In the genomic region with DNA sequence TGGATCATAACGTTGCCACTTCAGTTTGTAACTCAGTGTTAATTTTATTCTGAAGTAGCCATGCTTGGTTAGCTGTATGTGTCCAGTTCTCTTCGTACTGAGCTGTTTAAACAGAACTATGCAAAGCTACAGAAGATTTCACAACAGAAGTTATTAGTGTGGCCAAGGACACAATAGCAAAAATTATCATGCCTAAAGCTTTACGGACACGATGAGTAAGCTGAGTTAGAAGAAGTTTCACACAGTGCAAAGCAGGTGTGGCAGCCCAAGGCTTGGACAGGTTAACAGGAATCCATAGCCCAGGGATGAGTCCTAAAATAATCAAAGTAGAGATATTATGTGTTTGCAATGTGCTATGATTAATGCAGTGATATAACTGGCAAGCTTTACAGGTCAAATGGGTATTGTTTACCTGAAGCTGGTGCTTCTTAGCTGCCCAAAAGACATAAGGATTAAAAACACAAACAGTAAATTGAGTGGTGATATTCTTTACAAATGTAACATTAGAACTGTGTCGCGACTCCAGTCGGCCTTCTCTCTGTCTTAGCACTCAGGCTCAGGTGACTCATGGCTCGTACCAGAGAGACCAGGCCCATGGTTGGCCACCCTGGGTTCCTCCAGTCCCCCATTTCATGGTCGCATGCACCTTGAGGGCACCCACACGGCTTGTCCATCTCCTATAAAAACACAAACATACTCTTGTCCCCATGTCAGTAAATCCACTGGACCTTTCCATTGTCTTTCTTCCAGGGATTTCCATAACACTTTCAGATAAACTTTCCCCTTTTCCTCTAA, we compare ENCODE assay signal across 22 cellular contexts. TPM values are rescaled to one million over a fixed set of nuclear protein-coding genes. Genes with fewer than 3 reads are reported as not detected.
"Had no signal": no experiment of that assay in that cellular context is flagged by ENCODE, and none has a peak within 500 bp of the region (broad histone marks: within the 10 kb centered on the region; RNA-seq: fewer than 3 reads in every experiment).

No MANE protein-coding gene starts in this region.

- H3K27ac ChIP-seq: coronary artery, hepatocyte, parathyroid adenoma, right lobe of liver, vagina had no signal

- H3K4me3 ChIP-seq: coronary artery, hepatocyte, right lobe of liver, vagina had no signal

- DNase-seq: activated B cell treated with CpG ODN at 0.5 μM for 24 hours; activated CD4-positive, alpha-beta memory T cell treated with anti-CD3 and anti-CD28 coated beads, Interleukin-2, amount 10 ng/mL, durations not matched to agents 7 days and 5 days; activated CD4-positive, alpha-beta T cell treated with anti-CD3 and anti-CD28 coated beads for 4 hours; activated effector memory CD4-positive, alpha-beta T cell treated with Interleukin-2 at 50 U/mL for 16 hours; activated naive CD4-positive, alpha-beta T cell treated with anti-CD3 and anti-CD28 coated beads for 36 hours; activated naive CD8-positive, alpha-beta T cell treated with anti-CD3 and anti-CD28 coated beads, Interleukin-2, amount 10 ng/mL, durations not matched to agents 7 days and 5 days; activated T-cell treated with anti-CD3 and anti-CD28 coated beads, Interleukin-2, amount 50 U/mL, for 72 hours; amniotic stem cell; cerebellar nuclear complex; glutamatergic neuron; immature natural killer cell; right lobe of liver; small intestine; stimulated activated CD4-positive, alpha-beta T cell treated with anti-CD3 and anti-CD28 coated beads, Interleukin-15, amount 100 ng/mL, for 24 hours; stimulated activated CD8-positive, alpha-beta memory T cell treated with anti-CD3 and anti-CD28 coated beads, Interleukin-4, amount 100 ng/mL, for 48 hours; stimulated activated naive B cell treated with anti-CD40 and anti-IgM and Interleukin-4, amounts not matched to agents 10 μg/mL and 1 μg/mL and 100 μg/mL, for 72 hours; T1000 had no signal

- H3K4me1 ChIP-seq: parathyroid adenoma, right lobe of liver, vagina had no signal

- H3K27me3 ChIP-seq: right lobe of liver, vagina had no signal

- H3K9me3 ChIP-seq: right lobe of liver, vagina had no signal

- ATAC-seq: activated T-cell treated with anti-CD3 and anti-CD28 coated beads, Interleukin-2, amount 50 U/mL, for 72 hours; natural killer cell treated with Interleukin-12 subunit alpha and Interleukin-12 subunit beta and Interleukin-15 and Interleukin-18, amount 100 ng/mL, for 72 hours; right lobe of liver; stimulated activated naive B cell treated with anti-CD40 and anti-IgM and Interleukin-4, amounts not matched to agents 10 μg/mL and 1 μg/mL and 100 μg/mL, for 72 hours had no signal

RNA-seq across cellular contexts. Expression of a gene that starts 35.5 kb away (rescaled TPM):
- total RNA-seq: activated B cell treated with CpG ODN at 0.5 μM for 24 hours; activated naive CD4-positive, alpha-beta T cell treated with anti-CD3 and anti-CD28 coated beads for 36 hours had no signal
